Comparison of ENCODE assay signal across 8 cellular contexts in the genomic region with DNA sequence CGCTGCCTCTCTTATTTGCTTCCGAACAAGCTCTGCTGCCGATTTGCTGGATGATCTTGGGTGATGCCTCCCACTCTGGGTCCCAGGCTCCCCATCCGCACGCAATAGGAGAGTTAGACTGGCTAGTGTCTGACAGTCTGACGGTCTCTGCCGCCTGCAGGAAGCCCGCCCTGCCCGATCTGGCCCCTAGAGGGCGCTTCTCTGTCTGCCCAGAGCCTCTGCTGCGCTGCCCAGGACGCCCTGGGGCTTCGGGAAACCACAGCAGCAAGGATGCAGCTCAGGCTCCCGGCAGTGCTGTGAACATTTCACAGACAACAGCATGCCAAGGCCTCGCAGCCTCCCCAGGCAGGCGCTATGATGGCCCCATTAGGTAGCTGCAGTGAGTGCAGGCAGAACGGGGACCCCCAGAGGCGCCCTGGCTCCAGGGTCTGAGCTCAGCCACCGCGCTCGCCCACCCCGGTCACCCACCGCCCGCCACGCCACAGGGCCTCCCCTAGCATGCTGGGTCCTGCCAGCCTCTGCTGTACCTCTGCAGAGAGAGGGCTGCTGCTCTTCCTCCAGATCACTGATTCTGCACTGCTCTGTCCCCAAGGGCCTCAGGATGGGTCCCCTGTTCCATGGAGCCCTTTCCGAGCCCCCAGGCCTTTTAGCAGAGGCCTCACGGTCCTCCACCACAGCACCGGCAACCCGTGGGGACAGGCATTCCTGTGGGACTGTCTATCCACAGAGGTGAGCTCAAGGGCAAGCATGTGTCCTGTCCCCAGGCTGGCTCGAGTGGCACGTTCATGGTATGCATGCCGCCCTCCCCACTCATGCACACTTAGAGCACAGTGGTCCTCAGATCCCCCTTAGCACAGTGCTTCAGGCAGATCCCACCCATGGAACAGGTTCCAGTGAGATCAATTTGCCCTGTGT. TPM values are rescaled to one million over a fixed set of nuclear protein-coding genes. Genes with fewer than 3 reads are reported as not detected.
DNase-seq lines count a peak whose midpoint lies in the region; ATAC-seq and TF ChIP-seq lines count a peak whose summit lies in the region.

No MANE protein-coding gene starts in this region.

- H3K4me3 ChIP-seq in left ventricle myocardium inferior = no peak overlapping the region

- peak; percentile 90 for TF ChIP-seq CTCF in GM10248 (IDR thresholded peaks at IDR 0.05; ENCODE audit: control extremely low read depth, extremely low read depth, low read depth, missing control alignments)
- peak; percentile 95 for TF ChIP-seq CTCF in left ventricle myocardium inferior (IDR thresholded peaks at IDR 0.05; ENCODE audit: borderline replicate concordance)

- peaks cover 11% of the 10 kb centered on the region for H3K4me1 ChIP-seq in left ventricle myocardium inferior

- peak; percentile 91 for DNase-seq in GM10248 (ENCODE audit: extremely low spot score)
- DNase-seq in NCI-H1092 treated with DMSO at 0.1 percent for 48 hours (lab: John Stamatoyannopoulos, UW) = peak; percentile 40
- peak; percentile 76 for DNase-seq in T-helper 9 cell
- peak in 54 of 56 donors; percentile 22 to 93 (median 66) for DNase-seq in amygdala (lab: John Stamatoyannopoulos, UW)
- peak; percentile 86 for DNase-seq in left ventricle myocardium inferior
- DNase-seq in retina = peak; percentile 89

- POLR2A ChIA-PET in GM10248 (lab: Yijun Ruan, JAX) = no interaction called here

- no peak overlapping the region for H3K27ac ChIP-seq in left ventricle myocardium inferior (replicated peaks)

- H3K27me3 ChIP-seq in left ventricle myocardium inferior (ENCODE audit: low read depth) = no peaks in the 10 kb centered on the region

- intact Hi-C loops in left ventricle myocardium inferior (cut with micrococcal nuclease) = no loop called here

- peaks cover 10% of the 10 kb centered on the region for H3K36me3 ChIP-seq in left ventricle myocardium inferior

- ATAC-seq in GM21737 (IDR thresholded peaks at IDR 0.05; ENCODE audit: unreplicated experiment) = no peak
- ATAC-seq in GM18517 (IDR thresholded peaks at IDR 0.05; ENCODE audit: unreplicated experiment) = no peak

- no peaks in the 10 kb centered on the region for H3K9me3 ChIP-seq in left ventricle myocardium inferior (replicated peaks)

- CTCF ChIA-PET in GM10248 (lab: Yijun Ruan, JAX) = interaction anchor here (0.6 to 3.2 kb wide), 49 partner anchors 8 to 459 kb away, joined by 3 to 20 read pairs (median 4); a partner anchor contains a TSS

RNA-seq across cellular contexts. Expression of a gene that starts 4.3 kb away (rescaled TPM):
- total RNA-seq in left ventricle myocardium inferior = 0.16 TPM

RNA-seq across cellular contexts. Expression of a gene that starts 30.8 kb away (rescaled TPM):
- total RNA-seq in left ventricle myocardium inferior = not detected

RNA-seq across cellular contexts. Expression of a gene that starts 57.5 kb away (rescaled TPM):
- total RNA-seq in left ventricle myocardium inferior = 21.1 TPM

Comparison
In these comparisons a context has a peak if more than half of its experiments do, and no peak if none do; other contexts are left out.
1. DNase-seq: peak in every context shown above with its lines; median percentile 91 in GM10248; 89 in retina; 86 in left ventricle myocardium inferior; 76 in T-helper 9 cell; 66 in amygdala; 40 in NCI-H1092 treated with DMSO at 0.1 percent for 48 hours.